25 cellular contexts compared by ENCODE assay signal in the genomic region with DNA sequence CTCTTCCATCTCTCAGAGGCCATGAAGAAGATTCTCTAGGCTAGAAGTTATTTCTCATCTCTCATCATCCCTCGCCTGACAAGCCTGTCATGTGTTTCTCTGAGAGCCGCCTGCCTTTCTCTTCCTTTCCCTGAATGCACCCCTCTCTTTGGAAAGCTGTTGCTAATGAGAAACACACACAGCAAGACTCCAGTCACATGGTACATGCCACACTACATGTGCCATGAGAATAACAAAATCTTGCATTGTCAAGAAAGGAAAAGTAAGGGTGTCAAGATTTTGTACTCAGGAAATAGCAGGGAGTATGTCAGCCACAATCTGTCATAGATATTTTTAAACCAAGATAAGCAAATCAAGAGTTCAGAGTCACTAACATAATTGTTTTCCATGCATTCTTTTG. TPM values are rescaled to one million over a fixed set of nuclear protein-coding genes. Genes with fewer than 3 reads are reported as not detected.
A peak's percentile ranks its signal among the peaks of the same experiment; 100 is the strongest.
DNase-seq lines count a peak whose midpoint lies in the region; ATAC-seq and TF ChIP-seq lines count a peak whose summit lies in the region.
"Had no signal": no experiment of that assay in that cellular context is flagged by ENCODE, and none has a peak within 500 bp of the region (broad histone marks: within the 10 kb centered on the region; RNA-seq: fewer than 3 reads in every experiment).

No MANE protein-coding gene starts in this region.

- H2BK120ac ChIP-seq in mesendoderm (ENCODE audit: low read depth, low read length): no peak overlapping the region

- H3K4me1 ChIP-seq in GM23338 (ENCODE audit: insufficient read depth) (peaks cover 9% of the 10 kb centered on the region), transverse colon (no peaks in the 10 kb centered on the region), mesendoderm (ENCODE audit: control insufficient read depth, low read depth, low read length) (no peaks in the 10 kb centered on the region), aorta (ENCODE audit: control insufficient read depth in 1 of 2, insufficient read depth in 2 of 2, low read length in 2 of 2) (no peaks in the 10 kb centered on the region)
- H3K4me1 ChIP-seq: A549 had no signal

- H4K5ac ChIP-seq in mesendoderm (ENCODE audit: low read length): no peak overlapping the region

- H2AFZ ChIP-seq in GM23338 (peak overlapping the region; percentile 48; the same call in 1 of the 2 replicates), neural cell (ENCODE audit: low read depth, low read length) (no peak overlapping the region)
- H2AFZ ChIP-seq: PC-9 had no signal

- in situ Hi-C loops in transverse colon (cut with MboI; ENCODE audit: low pct_ligation_motif_present in 1 of 4, low pct_unique_long_range_greater_than_20kb in 1 of 4, low sequenced_read_pairs in 3 of 4): no loop called here

- no peak overlapping the region for H3K4me3 Mint-ChIP-seq in GM23338
- H3K4me3 Mint-ChIP-seq: CD4-positive, alpha-beta T cell had no signal

- peaks cover 2% of the 10 kb centered on the region for H3K27me3 Mint-ChIP-seq in GM23338 (ENCODE audit: insufficient read depth, low read depth, poor library complexity)

- no peaks in the 10 kb centered on the region for H3K9me2 ChIP-seq in GM23338 (ENCODE audit: insufficient read depth)
- no peaks in the 10 kb centered on the region for H3K9me2 ChIP-seq in neural cell (ENCODE audit: insufficient read depth, low read length)
- H3K9me2 ChIP-seq: SK-N-SH had no signal

- no peak overlapping the region for H3K27ac Mint-ChIP-seq in GM23338
- H3K27ac Mint-ChIP-seq: CD4-positive, alpha-beta T cell had no signal

- TF ChIP-seq CTCF in GM23338 (conservative IDR thresholded peaks at IDR 0.05; ENCODE audit: low read depth in 2 of 2) (no peak), neural cell (IDR thresholded peaks at IDR 0.05; ENCODE audit: poor library complexity, severe bottlenecking) (no peak), transverse colon (IDR thresholded peaks at IDR 0.05) (no peak)

- no peak overlapping the region for H3K23ac ChIP-seq in mesendoderm (ENCODE audit: low read length)

- H3K27me3 ChIP-seq in GM23338 (ENCODE audit: insufficient read depth) (no peaks in the 10 kb centered on the region), neural cell (ENCODE audit: insufficient read depth, low read depth, low read length) (no peaks in the 10 kb centered on the region), transverse colon (no peaks in the 10 kb centered on the region), mesendoderm (ENCODE audit: insufficient read depth, low read length, poor library complexity) (no peaks in the 10 kb centered on the region), aorta (ENCODE audit: control insufficient read depth in 1 of 2, insufficient read depth in 2 of 2, low read length in 1 of 2) (no peaks in the 10 kb centered on the region)
- H3K27me3 ChIP-seq: BLaER1 had no signal

- DNase-seq in Ammon's horn (ENCODE audit: low spot score): peak; percentile 12
- DNase-seq in GM23338 (ENCODE audit: low spot score): no peak
- DNase-seq in cerebellar cortex (ENCODE audit: low spot score): peak; percentile 15
- DNase-seq in transverse colon: no peak
- no peak for DNase-seq in mesendoderm
- no peak for DNase-seq in aorta
- DNase-seq: CD4-positive, alpha-beta T cell; COR-L47; DMS79; MG63; NCI-H1048; NCI-H1436 treated with DMSO at 0.1 percent for 48 hours; NCI-H1930; NCI-H2227 treated with DMSO at 0.1 percent for 48 hours; NCI-H510A; PC-9; SHP77 treated with DMSO at 0.1 percent for 48 hours; SK-N-SH had no signal

- H3K4me3 ChIP-seq in GM23338 (no peak overlapping the region), neural cell (ENCODE audit: low read length) (peak overlapping the region; percentile 19), transverse colon (no peak overlapping the region), mesendoderm (ENCODE audit: low read length) (no peak overlapping the region), aorta (ENCODE audit: low read length in 2 of 2) (no peak overlapping the region)
- H3K4me3 ChIP-seq: A549, BLaER1, GM12878, MG63, PC-9 had no signal

- H4K8ac ChIP-seq in mesendoderm (ENCODE audit: low read depth, low read length): no peak overlapping the region

- H3K79me2 ChIP-seq in GM23338 (replicated peaks; ENCODE audit: insufficient read depth) (no peaks in the 10 kb centered on the region), neural cell (replicated peaks; ENCODE audit: insufficient read depth, low read length) (no peaks in the 10 kb centered on the region), mesendoderm (ENCODE audit: control insufficient read depth, insufficient read depth, low read length) (no peaks in the 10 kb centered on the region)

- H3K36me3 Mint-ChIP-seq in GM23338 (ENCODE audit: low read depth): no peaks in the 10 kb centered on the region

- H2BK5ac ChIP-seq in mesendoderm (ENCODE audit: low read length): no peak overlapping the region

- TF ChIP-seq RAD21 in neural cell (conservative IDR thresholded peaks at IDR 0.05): no peak

- H3K4me2 ChIP-seq in GM23338: no peak overlapping the region
- peak overlapping the region; percentile 43 for H3K4me2 ChIP-seq in neural cell (ENCODE audit: low read length)
- no peak overlapping the region for H3K4me2 ChIP-seq in mesendoderm (ENCODE audit: low read length)
- H3K4me2 ChIP-seq: A549, BLaER1, PC-9, SK-N-SH had no signal

- H3K36me3 ChIP-seq in GM23338 (ENCODE audit: insufficient read depth): no peaks in the 10 kb centered on the region
- no peaks in the 10 kb centered on the region for H3K36me3 ChIP-seq in neural cell (ENCODE audit: insufficient read depth, low read length)
- H3K36me3 ChIP-seq in transverse colon: no peaks in the 10 kb centered on the region
- H3K36me3 ChIP-seq in mesendoderm (ENCODE audit: control insufficient read depth, insufficient read depth, low read length): no peaks in the 10 kb centered on the region
- H3K36me3 ChIP-seq in aorta (ENCODE audit: control insufficient read depth in 1 of 2, insufficient read depth in 2 of 2, low read length in 1 of 2): no peaks in the 10 kb centered on the region
- H3K36me3 ChIP-seq: BLaER1, MG63 had no signal

- H2BK15ac ChIP-seq in mesendoderm (replicated peaks; ENCODE audit: low read depth): no peak overlapping the region

- H3K18ac ChIP-seq in mesendoderm (ENCODE audit: low read length): no peak overlapping the region

- no peaks in the 10 kb centered on the region for H3K79me1 ChIP-seq in mesendoderm (ENCODE audit: low read length)

- H3F3A ChIP-seq in GM23338 (replicated peaks; ENCODE audit: low read depth): no peaks in the 10 kb centered on the region
- H3F3A ChIP-seq in neural cell (ENCODE audit: insufficient read depth, low read length, poor library complexity, severe bottlenecking): peaks cover 2% of the 10 kb centered on the region

- ATAC-seq in GM23338: no peak
- ATAC-seq in aorta (ENCODE audit: low FRiP score): no peak
- ATAC-seq: A549, GM12878 had no signal

- no peak overlapping the region for H2AK5ac ChIP-seq in mesendoderm (ENCODE audit: low read length)

- H3K9ac ChIP-seq in neural cell (ENCODE audit: low read length) (no peak overlapping the region), mesendoderm (ENCODE audit: low read length) (no peak overlapping the region)
- H3K9ac ChIP-seq: BLaER1, SK-N-SH had no signal

- H3K9me3 ChIP-seq in neural cell (ENCODE audit: low read length) (no peaks in the 10 kb centered on the region), transverse colon (no peaks in the 10 kb centered on the region), aorta (ENCODE audit: control insufficient read depth, low read length) (no peaks in the 10 kb centered on the region)
- H3K9me3 ChIP-seq: A549, BLaER1, MG63, SK-N-SH had no signal

- intact Hi-C loops in transverse colon (cut with DNase I; ENCODE audit: low total_unique reads): no loop called here
- intact Hi-C loops in aorta (cut with DNase I): no loop called here

- WGBS in transverse colon (ENCODE audit: low coverage in 1 of 2), 2 donors: 80 to 92% methylated on average over 2 of the region's 2 CpGs
- WGBS in mesendoderm (ENCODE audit: extremely low coverage, insufficient coverage, low lambda C conversion rate): no CpG with 5 or more reads among the region's 2 CpGs
- 38 to 61% methylated on average over 2 of the region's 2 CpGs for WGBS in aorta, 2 donors

- TF ChIP-seq POLR2A in transverse colon (IDR thresholded peaks at IDR 0.05): no peak

- H3K27ac ChIP-seq in GM23338 (ENCODE audit: low read depth) (no peak overlapping the region), neural cell (ENCODE audit: low read length) (peak overlapping the region; percentile 44), transverse colon (no peak overlapping the region), mesendoderm (ENCODE audit: low read depth, low read length) (no peak overlapping the region), aorta (ENCODE audit: low read depth in 1 of 2, low read length in 2 of 2) (no peak overlapping the region)
- H3K27ac ChIP-seq: A549, BLaER1, PC-9, RWPE1 had no signal

- H3K9me3 Mint-ChIP-seq in GM23338: no peaks in the 10 kb centered on the region
- H3K9me3 Mint-ChIP-seq: CD4-positive, alpha-beta T cell had no signal

- no peaks in the 10 kb centered on the region for H4K20me1 ChIP-seq in GM23338 (replicated peaks; ENCODE audit: insufficient read depth)
- no peaks in the 10 kb centered on the region for H4K20me1 ChIP-seq in neural cell (ENCODE audit: insufficient read depth)
- H4K20me1 ChIP-seq: BLaER1 had no signal

- H3K56ac ChIP-seq in mesendoderm (ENCODE audit: low read length): no peak overlapping the region

- peak; percentile 68 for TF ChIP-seq EP300 in neural cell (conservative IDR thresholded peaks at IDR 0.05; ENCODE audit: poor library complexity, severe bottlenecking)
- no peak for TF ChIP-seq EP300 in transverse colon (IDR thresholded peaks at IDR 0.05; ENCODE audit: low read depth)

- H3K4ac ChIP-seq in mesendoderm (ENCODE audit: low read depth, low read length): no peak overlapping the region

- H3K4me1 Mint-ChIP-seq in GM23338: peaks cover 45% of the 10 kb centered on the region

TF ChIP-seq in GM23338, 12 proteins besides CTCF, POLR2A, EP300 and RAD21 (continues in another document):
- no peak for TF ChIP-seq NANOG (IDR thresholded peaks at IDR 0.05; ENCODE audit: borderline replicate concordance)
- no peak for TF ChIP-seq ZNF331 (CRISPR knock-in tag; IDR thresholded peaks at IDR 0.05; ENCODE audit: low read depth)
- TF ChIP-seq ZNF114 (CRISPR knock-in tag; IDR thresholded peaks at IDR 0.05): no peak

TF ChIP-seq in neural cell, 6 proteins besides CTCF, POLR2A, EP300 and RAD21 (continues in another document):
- TF ChIP-seq SMC3 (conservative IDR thresholded peaks at IDR 0.05; ENCODE audit: poor library complexity) (no peak), EZH2 (IDR thresholded peaks at IDR 0.05; ENCODE audit: borderline replicate concordance, insufficient read depth, low read length, poor library complexity, severe bottlenecking) (no peak), POLR2AphosphoS5 (IDR thresholded peaks at IDR 0.05) (peak; percentile 30)

RNA-seq across cellular contexts. Expression of a gene that starts 8.9 kb away (rescaled TPM):
- total RNA-seq in GM23338 (2014; rRNA removed; shearing (Covaris generic)): not detected in 2 replicates
- polyA plus RNA-seq in GM23338 (2016; fragmentation: Nextera tagmentation; extraction: Ambion mirVana) (not detected in 2 replicates), neural cell (not detected in 2 replicates), aorta (not detected)
- polyA minus RNA-seq in neural cell: not detected in 2 replicates
- total RNA-seq in transverse colon (not detected), aorta (not detected)
- polyA plus RNA-seq in mesendoderm (2013, experiment 1 of 2): not detected
- not detected for polyA plus RNA-seq in mesendoderm (2013, experiment 2 of 2)
- total RNA-seq: CD4-positive, alpha-beta T cell; GM12878; H1; LHCN-M2; PC-9 had no signal
- polyA plus RNA-seq: A549, GM12878, H1, SK-N-SH had no signal

Comparison
In these comparisons a context has a peak if more than half of its experiments do, and no peak if none do; other contexts are left out.
1. DNase-seq: peak in Ammon's horn (single experiment) and cerebellar cortex (single experiment); none in GM23338 (single experiment), transverse colon (single experiment), mesendoderm (single experiment) and aorta (0 of 2).